ENCODE assay signal across 20 cellular contexts in the genomic region with DNA sequence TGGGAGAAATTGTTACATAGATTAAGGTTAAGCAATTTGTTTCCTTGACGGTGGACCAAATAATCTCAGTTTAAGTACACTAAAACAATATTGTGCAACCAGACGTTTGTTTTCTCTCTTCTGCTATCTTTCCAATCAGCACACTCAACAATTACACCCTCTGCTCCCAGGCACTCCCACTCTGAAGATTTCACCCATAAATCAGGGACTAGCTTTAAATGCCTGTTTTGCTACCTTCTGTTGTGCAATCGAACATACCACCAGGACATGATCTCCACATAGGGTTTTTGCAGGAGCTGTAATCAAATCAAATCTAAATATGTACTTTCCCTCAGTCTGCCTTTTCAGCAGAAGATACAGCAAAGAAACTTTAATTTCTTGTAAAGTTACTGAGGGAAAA.
A peak's percentile ranks its signal among the peaks of the same experiment; 100 is the strongest.
DNase-seq lines count a peak whose midpoint lies in the region; ATAC-seq and TF ChIP-seq lines count a peak whose summit lies in the region.
"Had no signal": no experiment of that assay in that cellular context is flagged by ENCODE, and none has a peak within 500 bp of the region (broad histone marks: within the 10 kb centered on the region; RNA-seq: fewer than 3 reads in every experiment).

No MANE protein-coding gene starts in this region.

- no peak overlapping the region for H3K18ac ChIP-seq in H9 (ENCODE audit: insufficient read length, low read depth, low read length)

- H3K4me1 ChIP-seq in H9 (ENCODE audit: insufficient read depth, low read length), result no peaks in the 10 kb centered on the region
- H3K4me1 ChIP-seq: lower lobe of right lung had no signal

- no peak overlapping the region for H2BK15ac ChIP-seq in H9 (ENCODE audit: low read depth, low read length)

- H3K9ac ChIP-seq in H9 (ENCODE audit: extremely low read depth, insufficient read length, low read length), result no peak overlapping the region

- H3K4me1 Mint-ChIP-seq in H9, result no peaks in the 10 kb centered on the region
- H3K4me1 Mint-ChIP-seq in stimulated activated effector memory CD8-positive, alpha-beta T cell treated with anti-CD3 and anti-CD28 coated beads, Interleukin-12 subunit alpha, Interleukin-12 subunit beta, amount 100 ng/mL, for 72 hours, result no peaks in the 10 kb centered on the region

- no peak overlapping the region for H3K4me3 Mint-ChIP-seq in H9
- H3K4me3 Mint-ChIP-seq in stimulated activated effector memory CD8-positive, alpha-beta T cell treated with anti-CD3 and anti-CD28 coated beads, Interleukin-12 subunit alpha, Interleukin-12 subunit beta, amount 100 ng/mL, for 72 hours, result no peak overlapping the region
- H3K4me3 Mint-ChIP-seq: activated CD8-positive, alpha-beta T cell treated with anti-CD3 and anti-CD28 coated beads, Interleukin-2, amount 10 ng/mL, durations not matched to agents 7 days and 5 days; natural killer cell had no signal

- no peak overlapping the region for H3K4ac ChIP-seq in H9 (ENCODE audit: low read depth, low read length)

- peak overlapping the region; percentile 69 for H2BK120ac ChIP-seq in H9 (ENCODE audit: low read depth, low read length, poor library complexity, severe bottlenecking)

- H4K91ac ChIP-seq in H9 (ENCODE audit: insufficient read length, low read depth, low read length), result no peak overlapping the region

- no peak overlapping the region for H4K5ac ChIP-seq in H9 (ENCODE audit: insufficient read length, low read depth, low read length)

- H3K9me3 Mint-ChIP-seq in H9, result peaks cover 0 to 4% of the 10 kb centered on the region in 2 experiments; a peak in 2 of 5 replicates
- peaks cover 10% of the 10 kb centered on the region for H3K9me3 Mint-ChIP-seq in stimulated activated effector memory CD8-positive, alpha-beta T cell treated with anti-CD3 and anti-CD28 coated beads, Interleukin-12 subunit alpha, Interleukin-12 subunit beta, amount 100 ng/mL, for 72 hours

- H3K36me3 Mint-ChIP-seq in H9 (ENCODE audit: insufficient read depth in 1 of 3, low read depth in 3 of 3), result no peaks in the 10 kb centered on the region
- no peaks in the 10 kb centered on the region for H3K36me3 Mint-ChIP-seq in stimulated activated effector memory CD8-positive, alpha-beta T cell treated with anti-CD3 and anti-CD28 coated beads, Interleukin-12 subunit alpha, Interleukin-12 subunit beta, amount 100 ng/mL, for 72 hours
- H3K36me3 Mint-ChIP-seq: natural killer cell had no signal

- H2BK20ac ChIP-seq in H9 (ENCODE audit: low read depth, low read length, poor library complexity, severe bottlenecking), result no peak overlapping the region

- no peak overlapping the region for H2AK5ac ChIP-seq in H9 (ENCODE audit: insufficient read length, low read length)

- no peak overlapping the region for H3K14ac ChIP-seq in H9 (ENCODE audit: insufficient read depth, low read length)

- ATAC-seq in stimulated activated effector memory CD8-positive, alpha-beta T cell treated with anti-CD3 and anti-CD28 coated beads, Interleukin-12 subunit alpha, Interleukin-12 subunit beta, amount 100 ng/mL, for 72 hours, result no peak
- ATAC-seq: activated CD8-positive, alpha-beta T cell treated with anti-CD3 and anti-CD28 coated beads, Interleukin-2, amount 10 ng/mL, durations not matched to agents 7 days and 5 days; lower lobe of right lung; natural killer cell had no signal

- no CpG with 5 or more reads among the region's 3 CpGs for WGBS in H9 (ENCODE audit: extremely low coverage, insufficient read length, low lambda C conversion rate)

- H3K23ac ChIP-seq in H9 (ENCODE audit: insufficient read length, low read depth, low read length), result no peak overlapping the region

- no peaks in the 10 kb centered on the region for H4K20me1 ChIP-seq in H9 (ENCODE audit: control insufficient read depth, insufficient read depth, insufficient read length)

- CTCF ChIA-PET in AG04449 (lab: Yijun Ruan, JAX), result no interaction called here

- no peak for TF ChIP-seq CTCF in AG04449 (IDR thresholded peaks at IDR 0.05; ENCODE audit: insufficient read depth, low read length, missing control alignments)
- no peak for TF ChIP-seq CTCF in H9 (conservative IDR thresholded peaks at IDR 0.05)

- no peak overlapping the region for H2BK12ac ChIP-seq in H9 (ENCODE audit: insufficient read length, low read depth, low read length)

- H3K4me2 ChIP-seq in H9 (ENCODE audit: insufficient read depth, insufficient read length, low read length), result no peak overlapping the region

- no peak overlapping the region for H3K56ac ChIP-seq in H9 (ENCODE audit: insufficient read length, low read depth, low read length)

- no peaks in the 10 kb centered on the region for H3K23me2 ChIP-seq in H9 (ENCODE audit: insufficient read length, low read depth, low read length, poor library complexity, severe bottlenecking)

- POLR2A ChIA-PET in AG04449 (lab: Yijun Ruan, JAX), result no interaction called here

- H2BK5ac ChIP-seq in H9 (ENCODE audit: insufficient read length, low read length), result no peak overlapping the region

- H3K9me3 ChIP-seq in H9 (ENCODE audit: control insufficient read depth, low read depth, low read length), result no peaks in the 10 kb centered on the region
- H3K9me3 ChIP-seq: thoracic aorta had no signal

- no peak overlapping the region for H2AFZ ChIP-seq in H9 (ENCODE audit: low read length)

- no peak overlapping the region for H3K4me3 ChIP-seq in AG04449 (ENCODE audit: low read depth, low read length)
- H3K4me3 ChIP-seq: lower lobe of right lung, thoracic aorta had no signal

- no peaks in the 10 kb centered on the region for H3K79me2 ChIP-seq in H9 (ENCODE audit: insufficient read depth, low read length)

- H3K79me1 ChIP-seq in H9 (ENCODE audit: insufficient read depth, low read depth, low read length, poor library complexity, severe bottlenecking), result no peaks in the 10 kb centered on the region

- H3K27me3 ChIP-seq in H9 (ENCODE audit: insufficient read depth, low read length), result no peaks in the 10 kb centered on the region

- no peak overlapping the region for H3T11ph ChIP-seq in H9 (ENCODE audit: low read length)

- no peak overlapping the region; a peak in 1 of 7 replicates for H3K27ac Mint-ChIP-seq in H9
- H3K27ac Mint-ChIP-seq in stimulated activated effector memory CD8-positive, alpha-beta T cell treated with anti-CD3 and anti-CD28 coated beads, Interleukin-12 subunit alpha, Interleukin-12 subunit beta, amount 100 ng/mL, for 72 hours, result no peak overlapping the region
- H3K27ac Mint-ChIP-seq: activated CD8-positive, alpha-beta T cell treated with anti-CD3 and anti-CD28 coated beads, Interleukin-2, amount 10 ng/mL, durations not matched to agents 7 days and 5 days; natural killer cell had no signal

- H3K27me3 Mint-ChIP-seq in H9 (ENCODE audit: low read depth), result no peaks in the 10 kb centered on the region; the same call in 1 of the 2 replicates

- DNase-seq in AG04449 (ENCODE audit: low read depth, low spot score) (peak; percentile 23), H9 (no peak), amniotic epithelial cell (ENCODE audit: low read depth) (peak; percentile 100), left kidney (ENCODE audit: low read depth, low spot score) (peak; percentile 64), NCI-H345 (lab: John Stamatoyannopoulos, UW) (no peak), HPDE6-E6E7 (ENCODE audit: extremely low spot score) (no peak), NCI-H2081 treated with DMSO at 0.1 percent for 48 hours (lab: John Stamatoyannopoulos, UW) (no peak)
- DNase-seq in stimulated activated effector memory CD8-positive, alpha-beta T cell treated with anti-CD3 and anti-CD28 coated beads, Interleukin-12 subunit alpha, Interleukin-12 subunit beta, amount 100 ng/mL, for 72 hours (ENCODE audit: low spot score in 2 of 2), result no peak
- DNase-seq: activated CD8-positive, alpha-beta T cell treated with anti-CD3 and anti-CD28 coated beads, Interleukin-2, amount 10 ng/mL, durations not matched to agents 7 days and 5 days; activated naive CD4-positive, alpha-beta T cell; AML-193; H7; lower lobe of right lung; natural killer cell; NCI-H1105 treated with DMSO at 0.1 percent for 48 hours; NCI-H446; stimulated activated CD8-positive, alpha-beta memory T cell treated with anti-CD3 and anti-CD28 coated beads, Interleukin-4, amount 100 ng/mL, for 48 hours; SW 1271 had no signal

- H3K27ac ChIP-seq in H9 (ENCODE audit: insufficient read length, low read depth, low read length), result no peak overlapping the region
- H3K27ac ChIP-seq: lower lobe of right lung, thoracic aorta, VCaP had no signal

- no peak overlapping the region for H4K8ac ChIP-seq in H9 (replicated peaks; ENCODE audit: insufficient read length, low read depth, low read length)

Comparison
In these comparisons a context has a peak if more than half of its experiments do, and no peak if none do; other contexts are left out.
1. DNase-seq: peak in AG04449 (single experiment), amniotic epithelial cell (single experiment) and left kidney (single experiment); none in H9 (single experiment), stimulated activated effector memory CD8-positive, alpha-beta T cell treated with anti-CD3 and anti-CD28 coated beads, Interleukin-12 subunit alpha, Interleukin-12 subunit beta, amount 100 ng/mL, for 72 hours (0 of 2), NCI-H345 (single experiment), HPDE6-E6E7 (single experiment) and NCI-H2081 treated with DMSO at 0.1 percent for 48 hours (single experiment).